23 cellular contexts compared by ENCODE assay signal in the genomic region with DNA sequence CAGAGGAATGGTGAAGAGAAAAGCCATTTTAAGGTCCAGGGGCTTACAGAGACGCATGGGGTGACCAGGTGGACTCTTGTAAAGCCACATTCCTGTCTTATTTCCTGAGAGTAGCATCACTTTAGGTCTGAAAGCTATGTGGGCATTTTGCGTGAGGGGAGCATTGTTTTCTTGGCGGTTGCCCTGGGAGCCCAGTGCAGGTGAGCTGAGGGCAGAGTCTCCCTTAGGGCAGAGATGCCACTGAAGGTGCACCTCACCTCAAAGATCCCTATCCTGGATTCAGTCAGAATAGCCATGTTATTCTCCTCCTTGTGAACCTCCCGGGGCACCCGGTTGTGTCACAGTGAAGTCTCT. TPM values are rescaled to one million over a fixed set of nuclear protein-coding genes. Genes with fewer than 3 reads are reported as not detected.
DNase-seq lines count a peak whose midpoint lies in the region; ATAC-seq, FAIRE-seq and TF ChIP-seq lines count a peak whose summit lies in the region.
"Had no signal": no experiment of that assay in that cellular context is flagged by ENCODE, and none has a peak within 500 bp of the region (broad histone marks: within the 10 kb centered on the region; RNA-seq: fewer than 3 reads in every experiment).

No MANE protein-coding gene starts in this region.

- H3K36me3 ChIP-seq in HUES48 (ENCODE audit: control insufficient read depth, insufficient read depth, low read length): peaks cover 16% of the 10 kb centered on the region
- peaks cover 20% of the 10 kb centered on the region for H3K36me3 ChIP-seq in SJSA1
- no peaks in the 10 kb centered on the region for H3K36me3 ChIP-seq in endothelial cell of umbilical vein (ENCODE audit: control insufficient read depth in 2 of 2, extremely low read depth in 1 of 2, insufficient read depth in 2 of 2, low read length in 2 of 2)
- no peaks in the 10 kb centered on the region for H3K36me3 ChIP-seq in GM23338 (ENCODE audit: insufficient read depth)

- H3K79me2 ChIP-seq in endothelial cell of umbilical vein (ENCODE audit: control insufficient read depth, insufficient read depth, low read length) (peaks cover 13% of the 10 kb centered on the region), GM23338 (replicated peaks; ENCODE audit: insufficient read depth) (peaks cover 28% of the 10 kb centered on the region)

- intact Hi-C loops in endothelial cell of umbilical vein (cut with micrococcal nuclease): loop anchor here (1.0 kb wide), 1 partner anchor 13 kb away; no protein-coding TSS in a partner anchor

- dilution Hi-C loops in endothelial cell of umbilical vein (cut with MboI; ENCODE audit: extremely low pct_ligation_motif_present, low sequenced_read_pairs): no loop called here

- H3K4me2 ChIP-seq in endothelial cell of umbilical vein (ENCODE audit: insufficient read depth, low read length): peak overlapping the region; percentile 61
- no peak overlapping the region for H3K4me2 ChIP-seq in GM23338

- H3K9me3 ChIP-seq in HUES48 (ENCODE audit: control insufficient read depth, insufficient read depth, low read length) (no peaks in the 10 kb centered on the region), SJSA1 (replicated peaks) (0 out of 2 replicates have a peak, but pooled peaks cover 3% of the 10 kb centered on the region), endothelial cell of umbilical vein (replicated peaks; ENCODE audit: control insufficient read depth, insufficient read depth, low read length) (no peaks in the 10 kb centered on the region)
- H3K9me3 ChIP-seq: upper lobe of right lung had no signal

- H4K20me1 ChIP-seq in endothelial cell of umbilical vein (replicated peaks; ENCODE audit: control insufficient read depth, extremely low read depth, insufficient read depth, low read length) (no peaks in the 10 kb centered on the region), GM23338 (replicated peaks; ENCODE audit: insufficient read depth) (peaks cover 48% of the 10 kb centered on the region; the same call in 1 of the 2 replicates)

- CTCF ChIA-PET in endothelial cell of umbilical vein (lab: Charles Lee): interaction anchor here (0.8 to 4.2 kb wide), 9 partner anchors 8 to 227 kb away, joined by 3 to 19 read pairs (median 6); no protein-coding TSS in a partner anchor

- H3K27ac Mint-ChIP-seq in osteocyte (ENCODE audit: unreplicated experiment) (peak overlapping the region; percentile 81), GM23338 (no peak overlapping the region)
- H3K27ac Mint-ChIP-seq: activated CD8-positive, alpha-beta T cell treated with anti-CD3 and anti-CD28 coated beads, Interleukin-2, amount 10 ng/mL, durations not matched to agents 7 days and 5 days; CD4-positive, alpha-beta T cell; dendritic cell treated with granulocyte-macrophage colony-stimulating factor and Interleukin-4, amounts not matched to agents 40 ng/mL and 50 ng/mL, for 4 days had no signal

- H2AFZ ChIP-seq in endothelial cell of umbilical vein (ENCODE audit: low read depth, low read length) (no peak overlapping the region), GM23338 (no peak overlapping the region)

- H3K27ac ChIP-seq in HUES48 (ENCODE audit: low read depth, low read length) (peak overlapping the region; percentile 69), SJSA1 (peak overlapping the region; percentile 58), endothelial cell of umbilical vein (ENCODE audit: insufficient read depth, low read depth, low read length) (peak overlapping the region; percentile 72), GM23338 (ENCODE audit: low read depth) (no peak overlapping the region)
- H3K27ac ChIP-seq: upper lobe of right lung had no signal

- H3K27me3 ChIP-seq in HUES48 (ENCODE audit: control insufficient read depth, insufficient read depth, low read length) (no peaks in the 10 kb centered on the region), SJSA1 (replicated peaks) (no peaks in the 10 kb centered on the region), endothelial cell of umbilical vein (ENCODE audit: control insufficient read depth in 2 of 2, insufficient read depth in 2 of 2, low read length in 2 of 2) (no peaks in the 10 kb centered on the region), GM23338 (ENCODE audit: insufficient read depth) (no peaks in the 10 kb centered on the region)
- H3K27me3 ChIP-seq: upper lobe of right lung had no signal

- ATAC-seq in HG03039 (IDR thresholded peaks at IDR 0.05; ENCODE audit: unreplicated experiment) (no peak), GM19328 (IDR thresholded peaks at IDR 0.05; ENCODE audit: unreplicated experiment) (no peak), GM23338 (no peak)
- ATAC-seq: activated CD8-positive, alpha-beta T cell treated with anti-CD3 and anti-CD28 coated beads, Interleukin-2, amount 10 ng/mL, durations not matched to agents 7 days and 5 days had no signal

- POLR2A ChIA-PET in endothelial cell of umbilical vein (lab: Charles Lee): interaction anchor here (1.2 to 1.6 kb wide), 2 partner anchors 12 to 64 kb away, joined by 3 to 6 read pairs; a partner anchor contains a TSS

- H3K9ac ChIP-seq in HUES48 (ENCODE audit: low read depth, low read length) (no peak overlapping the region), endothelial cell of umbilical vein (replicated peaks; ENCODE audit: extremely low read depth, insufficient read depth, low read length) (peak overlapping the region; percentile 26)

- no peaks in the 10 kb centered on the region for H3K9me1 ChIP-seq in endothelial cell of umbilical vein (replicated peaks; ENCODE audit: control insufficient read depth, extremely low read depth, insufficient read depth, low read length)

- H3K36me3 Mint-ChIP-seq in osteocyte (ENCODE audit: unreplicated experiment): peaks cover 33% of the 10 kb centered on the region
- H3K36me3 Mint-ChIP-seq in GM23338 (ENCODE audit: low read depth): peaks cover 19% of the 10 kb centered on the region; the same call in 2 of the 3 replicates

- no peak for FAIRE-seq in endothelial cell of umbilical vein (lab: Jason Lieb, UNC)
- FAIRE-seq: TTC549 had no signal

- H3F3A ChIP-seq in GM23338 (replicated peaks; ENCODE audit: low read depth): no peaks in the 10 kb centered on the region

- no peaks in the 10 kb centered on the region for H3K9me2 ChIP-seq in GM23338 (ENCODE audit: insufficient read depth)

- H3K27me3 Mint-ChIP-seq in osteocyte (ENCODE audit: unreplicated experiment): no peaks in the 10 kb centered on the region
- H3K27me3 Mint-ChIP-seq in GM23338 (ENCODE audit: insufficient read depth, low read depth, poor library complexity): peaks cover 5% of the 10 kb centered on the region
- H3K27me3 Mint-ChIP-seq: CD4-positive, alpha-beta T cell; dendritic cell treated with granulocyte-macrophage colony-stimulating factor and Interleukin-4, amounts not matched to agents 40 ng/mL and 50 ng/mL, for 4 days had no signal

- H3K9me3 Mint-ChIP-seq in osteocyte (ENCODE audit: unreplicated experiment) (no peaks in the 10 kb centered on the region), GM23338 (no peaks in the 10 kb centered on the region; the same call in 1 of the 3 replicates)
- H3K9me3 Mint-ChIP-seq: CD4-positive, alpha-beta T cell; dendritic cell treated with granulocyte-macrophage colony-stimulating factor and Interleukin-4, amounts not matched to agents 40 ng/mL and 50 ng/mL, for 4 days had no signal

- TSS peak; percentile 98 for BruUV-seq in endothelial cell of umbilical vein (replicated peaks; lab: Mats Ljungman, UMichigan)

- H3K4me3 Mint-ChIP-seq in osteocyte (ENCODE audit: unreplicated experiment): no peak overlapping the region
- H3K4me3 Mint-ChIP-seq in GM23338: no peak overlapping the region
- H3K4me3 Mint-ChIP-seq: activated CD8-positive, alpha-beta T cell treated with anti-CD3 and anti-CD28 coated beads, Interleukin-2, amount 10 ng/mL, durations not matched to agents 7 days and 5 days; CD4-positive, alpha-beta T cell; dendritic cell treated with granulocyte-macrophage colony-stimulating factor and Interleukin-4, amounts not matched to agents 40 ng/mL and 50 ng/mL, for 4 days had no signal

- no peak overlapping the region for H3K4me3 ChIP-seq in HUES48 (ENCODE audit: low read depth, low read length)
- no peak overlapping the region for H3K4me3 ChIP-seq in SJSA1
- no peak overlapping the region for H3K4me3 ChIP-seq in endothelial cell of umbilical vein (replicated peaks in 1 of 3; ENCODE audit: insufficient read depth in 1 of 3, low read depth in 1 of 3, low read length in 3 of 3)
- H3K4me3 ChIP-seq in GM23338: no peak overlapping the region
- H3K4me3 ChIP-seq: lung, upper lobe of right lung had no signal

- no peak for DNase-seq in SJSA1 (ENCODE audit: low read depth in 1 of 2, low spot score in 2 of 2)
- DNase-seq in endothelial cell of umbilical vein (ENCODE audit: low read depth, low spot score): no peak
- no peak for DNase-seq in osteocyte (ENCODE audit: extremely low spot score, unreplicated experiment)
- no peak for DNase-seq in HCEC 1CT
- DNase-seq in GM23338 (ENCODE audit: low spot score): no peak
- DNase-seq: activated CD4-positive, alpha-beta T cell treated with anti-CD3 and anti-CD28 coated beads for 1 hour; activated CD8-positive, alpha-beta T cell treated with anti-CD3 and anti-CD28 coated beads, Interleukin-2, amount 10 ng/mL, durations not matched to agents 7 days and 5 days; activated gamma-delta T cell; activated T-cell treated with anti-CD3 and anti-CD28 coated beads, Interleukin-2, amount 50 U/mL, for 1 hour; CD4-positive, alpha-beta T cell; NCI-H1092; NCI-H2029; NCI-H2227 treated with DMSO at 0.1 percent for 48 hours; nucleus accumbens; SHP77; T-helper 1 cell had no signal

- TF ChIP-seq CTCF in endothelial cell of umbilical vein (IDR thresholded peaks at IDR 0.05; ENCODE audit: extremely low read depth in 1 of 2, insufficient read depth in 1 of 2, low read depth in 1 of 2, low read length in 2 of 2): no peak
- TF ChIP-seq CTCF in osteocyte (IDR thresholded peaks at IDR 0.05): no peak
- TF ChIP-seq CTCF in GM23338 (conservative IDR thresholded peaks at IDR 0.05; ENCODE audit: low read depth in 2 of 2): no peak

- no peak for TF ChIP-seq POLR2A in endothelial cell of umbilical vein (IDR thresholded peaks at IDR 0.05; ENCODE audit: low read depth, low read length)

- H3K4me1 Mint-ChIP-seq in osteocyte (ENCODE audit: unreplicated experiment) (peaks cover 45% of the 10 kb centered on the region), GM23338 (peaks cover 4% of the 10 kb centered on the region)

- no peaks in the 10 kb centered on the region for H3K4me1 ChIP-seq in HUES48 (ENCODE audit: control insufficient read depth, insufficient read depth, low read length)
- H3K4me1 ChIP-seq in SJSA1 (replicated peaks): peaks cover 56% of the 10 kb centered on the region
- peaks cover 40% of the 10 kb centered on the region for H3K4me1 ChIP-seq in endothelial cell of umbilical vein (ENCODE audit: control insufficient read depth, extremely low read depth, insufficient read depth, low read length)
- H3K4me1 ChIP-seq in GM23338 (ENCODE audit: insufficient read depth): no peaks in the 10 kb centered on the region
- H3K4me1 ChIP-seq: upper lobe of right lung had no signal

RNA-seq across cellular contexts. Expression of a gene that starts 12.4 kb away (rescaled TPM):
- 56.2 and 82.3 TPM in 2 replicates for total RNA-seq in SJSA1 (2014; rRNA removed; shearing (Covaris generic))
- total RNA-seq in endothelial cell of umbilical vein (50.9 and 52.0 TPM in 2 replicates), osteocyte (53.1 and 55.1 TPM in 2 replicates)
- polyA plus RNA-seq in endothelial cell of umbilical vein (27.1 and 42.6 TPM in 2 replicates), GM23338 (2016; fragmentation: Nextera tagmentation; extraction: Ambion mirVana) (130 and 135 TPM in 2 replicates)
- 38.9 and 47.8 TPM in 2 replicates for polyA plus RNA-seq in endothelial cell of umbilical vein (2011; cell fraction: cytosol; rRNA removed)
- 13.7 and 18.6 TPM in 2 replicates for polyA plus RNA-seq in endothelial cell of umbilical vein (2011; cell fraction: nucleus; rRNA removed)
- polyA plus RNA-seq in endothelial cell of umbilical vein (2012): 40.2 and 60.5 TPM in 2 replicates
- 12.5 and 16.9 TPM in 2 replicates for polyA minus RNA-seq in endothelial cell of umbilical vein
- polyA minus RNA-seq in endothelial cell of umbilical vein (2011; cell fraction: cytosol; rRNA and poly(A)+ RNA removed): 22.4 TPM
- polyA minus RNA-seq in endothelial cell of umbilical vein (2011; cell fraction: nucleus; rRNA and poly(A)+ RNA removed): 4.7 and 9.0 TPM in 2 replicates
- total RNA-seq in GM23338 (2014; rRNA removed; shearing (Covaris generic)): 91.4 and 96.6 TPM in 2 replicates

RNA-seq across cellular contexts. Expression of a gene that starts 30.8 kb away (rescaled TPM):
- total RNA-seq in SJSA1 (2014; rRNA removed; shearing (Covaris generic)): 8.3 and 11.5 TPM in 2 replicates
- 18.8 and 19.1 TPM in 2 replicates for total RNA-seq in endothelial cell of umbilical vein
- polyA plus RNA-seq in endothelial cell of umbilical vein: 2.6 and 3.0 TPM in 2 replicates
- 2.8 and 3.1 TPM in 2 replicates for polyA plus RNA-seq in endothelial cell of umbilical vein (2011; cell fraction: cytosol; rRNA removed)
- 11.8 and 12.8 TPM in 2 replicates for polyA plus RNA-seq in endothelial cell of umbilical vein (2011; cell fraction: nucleus; rRNA removed)
- 2.7 and 3.3 TPM in 2 replicates for polyA plus RNA-seq in endothelial cell of umbilical vein (2012)
- 8.7 and 9.0 TPM in 2 replicates for polyA minus RNA-seq in endothelial cell of umbilical vein
- polyA minus RNA-seq in endothelial cell of umbilical vein (2011; cell fraction: cytosol; rRNA and poly(A)+ RNA removed): 0.20 TPM
- polyA minus RNA-seq in endothelial cell of umbilical vein (2011; cell fraction: nucleus; rRNA and poly(A)+ RNA removed): 11.5 and 12.4 TPM in 2 replicates
- 105 and 114 TPM in 2 replicates for total RNA-seq in osteocyte
- under 0.01 and 0.03 TPM in 2 replicates for total RNA-seq in GM23338 (2014; rRNA removed; shearing (Covaris generic))
- 0.02 TPM in 1 of 2 replicates, not detected in the other for polyA plus RNA-seq in GM23338 (2016; fragmentation: Nextera tagmentation; extraction: Ambion mirVana)
